Comparison of ENCODE assay signal across 8 cellular contexts in the genomic region with DNA sequence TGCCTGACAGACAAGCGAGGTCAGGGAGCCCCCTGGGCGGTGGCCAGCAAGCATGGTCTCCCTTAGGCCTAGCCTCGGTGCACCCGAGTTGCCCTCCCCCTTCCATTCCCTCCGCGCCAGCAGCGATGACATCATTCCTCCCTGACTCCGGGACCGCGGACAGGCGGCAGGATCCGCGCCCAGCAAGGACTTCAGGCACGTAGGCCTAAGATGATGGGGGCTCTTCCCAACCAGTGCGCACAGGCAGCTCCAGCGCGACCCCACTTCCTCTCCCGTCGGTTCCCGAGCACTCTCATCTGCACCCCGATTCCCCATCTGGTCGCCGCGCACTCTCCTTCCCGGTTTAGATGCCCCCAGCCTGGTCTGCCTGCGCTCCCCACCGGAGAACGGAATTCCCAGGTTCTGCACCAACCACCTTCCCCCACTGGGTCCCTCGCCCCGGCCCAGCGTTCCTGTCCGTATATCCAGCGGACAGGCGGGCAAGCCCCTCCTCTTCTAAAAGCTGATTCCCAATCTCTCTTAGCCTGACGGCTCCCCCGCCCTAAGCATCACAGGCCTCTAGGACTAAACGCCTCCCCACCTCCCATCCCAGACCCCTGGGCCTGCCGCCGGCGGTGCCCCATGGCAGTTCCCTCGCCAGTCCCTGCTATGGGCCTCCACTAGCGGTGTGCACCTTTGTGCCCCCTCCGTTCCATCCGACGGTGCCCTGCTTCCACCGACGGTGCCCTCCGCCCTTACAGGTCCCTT. TPM values are rescaled to one million over a fixed set of nuclear protein-coding genes. Genes with fewer than 3 reads are reported as not detected.
DNase-seq lines count a peak whose midpoint lies in the region; ATAC-seq and TF ChIP-seq lines count a peak whose summit lies in the region.

No MANE protein-coding gene starts in this region.

- DNase-seq in activated CD4-positive, alpha-beta T cell treated with anti-CD3 and anti-CD28 coated beads for 48 hours: peak; percentile 28
- DNase-seq in activated CD4-positive, alpha-beta T cell treated with anti-CD3 and anti-CD28 coated beads, Interleukin-2, amount 50 U/mL, for 1 hour: no peak
- DNase-seq in NCI-H748 treated with DMSO at 0.1 percent for 48 hours (lab: John Stamatoyannopoulos, UW) (peak; percentile 50), ascending aorta (ENCODE audit: low spot score in 2 of 2) (peak; percentile 35 to 80), heart right ventricle (peak; percentile 84 to 85), osteoblast (ENCODE audit: insufficient read length, low spot score, missing footprints) (peak; percentile 97)

- WGBS in heart right ventricle, 2 donors: 1 to 3% methylated on average over 48 of the region's 48 CpGs

- peaks cover 49% of the 10 kb centered on the region for H3K79me2 ChIP-seq in osteoblast (ENCODE audit: insufficient read depth, low read length)

- H3K4me2 ChIP-seq in osteoblast (ENCODE audit: insufficient read depth, low read length): peak overlapping the region; percentile 92

- H3K36me3 ChIP-seq in ascending aorta: no peaks in the 10 kb centered on the region
- H3K36me3 ChIP-seq in heart right ventricle: no peaks in the 10 kb centered on the region
- no peaks in the 10 kb centered on the region for H3K36me3 ChIP-seq in osteoblast (ENCODE audit: insufficient read depth, low read length)

- H4K20me1 ChIP-seq in osteoblast (ENCODE audit: insufficient read depth, low read length): peaks cover 37% of the 10 kb centered on the region

- peak overlapping the region; percentile 79 to 94 for H3K4me3 ChIP-seq in ascending aorta
- H3K4me3 ChIP-seq in heart right ventricle: peak overlapping the region; percentile 72 to 94 (median 85)
- peak overlapping the region; percentile 92 for H3K4me3 ChIP-seq in osteoblast (ENCODE audit: insufficient read depth, low read length)

- H3K4me1 ChIP-seq in ascending aorta: peaks cover 0 to 28% of the 10 kb centered on the region in 2 donors
- H3K4me1 ChIP-seq in heart right ventricle: peaks cover 16 to 60% (median 47%) of the 10 kb centered on the region in 9 donors
- H3K4me1 ChIP-seq in osteoblast (ENCODE audit: insufficient read depth, low read length): peaks cover 21% of the 10 kb centered on the region

- H3K9me3 ChIP-seq in ascending aorta (no peaks in the 10 kb centered on the region), heart right ventricle (no peaks in the 10 kb centered on the region), osteoblast (ENCODE audit: low read depth, low read length) (no peaks in the 10 kb centered on the region)

- peak; percentile 49 to 79 (median 70) for ATAC-seq in heart right ventricle
- ATAC-seq in GM18868 (IDR thresholded peaks at IDR 0.05; ENCODE audit: unreplicated experiment): no peak
- ATAC-seq in HG02852 (IDR thresholded peaks at IDR 0.05; ENCODE audit: unreplicated experiment): no peak

- TF ChIP-seq CTCF in ascending aorta (IDR thresholded peaks at IDR 0.05) (no peak), heart right ventricle (IDR thresholded peaks at IDR 0.05) (no peak), osteoblast (IDR thresholded peaks at IDR 0.05; ENCODE audit: extremely low read depth, low read depth, low read length) (no peak)

- no peaks in the 10 kb centered on the region for H3K27me3 ChIP-seq in ascending aorta
- H3K27me3 ChIP-seq in heart right ventricle: peaks cover 0 to 8% (median 0%) of the 10 kb centered on the region in 7 donors
- peaks cover 20% of the 10 kb centered on the region for H3K27me3 ChIP-seq in osteoblast (ENCODE audit: insufficient read depth, low read length)

- intact Hi-C loops in ascending aorta (cut with DNase I) (loop anchor here (2.0 to 5.0 kb wide), 8 partner anchors 65 to 1945 kb away; partner anchors contain the start of genes DCAF12, ENHO, MYORG and RNF38), heart right ventricle (cut with DNase I) (loop anchor here in 2 of 10 donors (1.0 to 2.0 kb wide), 2 partner anchors 65 to 128 kb away; partner anchors contain the start of genes ENHO (in 1 of the 2), KIF24 (in 1 of the 2) and NUDT2 (in 1 of the 2))

- peak overlapping the region; percentile 76 to 88 for H3K27ac ChIP-seq in ascending aorta
- peak overlapping the region; percentile 63 to 93 (median 89) for H3K27ac ChIP-seq in heart right ventricle
- H3K27ac ChIP-seq in osteoblast (ENCODE audit: low read depth, low read length): peak overlapping the region; percentile 79

- peak overlapping the region; percentile 90 for H2AFZ ChIP-seq in osteoblast (ENCODE audit: low read length)

RNA-seq across cellular contexts. Expression of gene FAM219A, which starts 0.9 kb away (rescaled TPM):
- total RNA-seq in ascending aorta: 26.8 TPM
- 10 to 100 TPM; 18.9 to 38.6 (median 27.9) TPM for total RNA-seq in heart right ventricle
- 10 to 100 TPM; 15.1 to 20.7 TPM for polyA plus RNA-seq in heart right ventricle
- 8.5 and 9.4 TPM in 2 replicates for total RNA-seq in osteoblast

RNA-seq across cellular contexts. Expression of gene DNAI1, which starts 1.2 kb away (rescaled TPM):
- total RNA-seq in ascending aorta: not detected
- total RNA-seq in heart right ventricle: under 1 TPM in 2 of 10 donors, not detected in 8; 0.09 to 0.18 TPM
- polyA plus RNA-seq in heart right ventricle: under 1 TPM in 1 of 2 donors, not detected in 1; 0.28 TPM
- 47.4 TPM in 1 of 2 replicates, not detected in the other for total RNA-seq in osteoblast

Comparison
In these comparisons a context has a peak if more than half of its experiments do, and no peak if none do; other contexts are left out.
1. ATAC-seq: peak in heart right ventricle (8 of 8); none in GM18868 (single experiment) and HG02852 (single experiment).
2. Peak in every context shown above with its lines, with median percentiles within 50 percentile points of each other: H3K27ac ChIP-seq and H3K4me3 ChIP-seq.